In genomic region chr12:46556105-46556559, GRCh38 we compare ENCODE assay signal across 12 cellular contexts.
DNase-seq lines count a peak whose midpoint lies in the region; ATAC-seq lines count a peak whose summit lies in the region.
"Had no signal": no experiment of that assay in that cellular context is flagged by ENCODE, and none has a peak within 500 bp of the region (broad histone marks: within the 10 kb centered on the region; RNA-seq: fewer than 3 reads in every experiment).

No MANE protein-coding gene starts in this region.

- no peaks in the 10 kb centered on the region for H3K36me3 Mint-ChIP-seq in activated T-helper 17 cell treated with anti-CD3 and anti-CD28 coated beads, Interleukin-2, amount 50 U/mL, for 72 hours (ENCODE audit: low read depth)

- ATAC-seq in activated T-helper 17 cell treated with anti-CD3 and anti-CD28 coated beads, Interleukin-2, amount 50 U/mL, for 72 hours (replicated peaks) = no peak
- peak; percentile 82 to 87 for ATAC-seq in left cardiac atrium
- ATAC-seq in GM19463 (IDR thresholded peaks at IDR 0.05; ENCODE audit: unreplicated experiment) = no peak
- ATAC-seq in GM18520 (IDR thresholded peaks at IDR 0.05; ENCODE audit: unreplicated experiment) = no peak
- no peak for ATAC-seq in GM18498 (IDR thresholded peaks at IDR 0.05; ENCODE audit: unreplicated experiment)

- H3K4me3 Mint-ChIP-seq in activated T-helper 17 cell treated with anti-CD3 and anti-CD28 coated beads, Interleukin-2, amount 50 U/mL, for 72 hours = peak overlapping the region; percentile 18
- H3K4me3 Mint-ChIP-seq: nephron progenitor cell had no signal

- DNase-seq in H4 (ENCODE audit: low spot score) = peak; percentile 74
- no peak for DNase-seq in left cardiac atrium
- no peak for DNase-seq in head of caudate nucleus
- DNase-seq: cortex of kidney, nephron progenitor cell had no signal

- H3K9me3 Mint-ChIP-seq in activated T-helper 17 cell treated with anti-CD3 and anti-CD28 coated beads, Interleukin-2, amount 50 U/mL, for 72 hours = no peaks in the 10 kb centered on the region
- H3K9me3 Mint-ChIP-seq: nephron progenitor cell had no signal

- no peak overlapping the region for H3K4me3 ChIP-seq in skin epidermis
- H3K4me3 ChIP-seq: tibial nerve had no signal

- intact Hi-C loops in left cardiac atrium (cut with DNase I) (loop anchor here in 1 of 2 donors (5.0 kb wide), 2 partner anchors 84 to 184 kb away; partner anchors contain the start of gene SLC38A2), head of caudate nucleus (cut with DNase I) (no loop called here)

- peak overlapping the region in 18 of 21 experiments; percentile 47 to 84 (median 76) for H3K27ac ChIP-seq in skin epidermis
- H3K27ac ChIP-seq: VCaP had no signal

- peaks cover 4% of the 10 kb centered on the region for H3K4me1 Mint-ChIP-seq in activated T-helper 17 cell treated with anti-CD3 and anti-CD28 coated beads, Interleukin-2, amount 50 U/mL, for 72 hours

- H3K27ac Mint-ChIP-seq in activated T-helper 17 cell treated with anti-CD3 and anti-CD28 coated beads, Interleukin-2, amount 50 U/mL, for 72 hours = peak overlapping the region; percentile 32

- no peaks in the 10 kb centered on the region for H3K27me3 Mint-ChIP-seq in activated T-helper 17 cell treated with anti-CD3 and anti-CD28 coated beads, Interleukin-2, amount 50 U/mL, for 72 hours

Comparison
In these comparisons a context has a peak if more than half of its experiments do, and no peak if none do; other contexts are left out.
1. ATAC-seq: peak in left cardiac atrium (2 of 2); none in activated T-helper 17 cell treated with anti-CD3 and anti-CD28 coated beads, Interleukin-2, amount 50 U/mL, for 72 hours (single experiment), GM19463 (single experiment), GM18520 (single experiment) and GM18498 (single experiment).